In genomic region chr9:91243029-91243428, GRCh38 we compare ENCODE assay signal across 24 cellular contexts.
"Had no signal": no experiment of that assay in that cellular context is flagged by ENCODE, and none has a peak within 500 bp of the region (broad histone marks: within the 10 kb centered on the region; RNA-seq: fewer than 3 reads in every experiment).

No MANE protein-coding gene starts in this region.

- H3K27me3 ChIP-seq: foreskin keratinocyte, hepatocyte, right lobe of liver, tibial nerve had no signal

- ATAC-seq: foreskin keratinocyte; left cardiac atrium; left ventricle myocardium superior; right lobe of liver; stimulated activated effector memory CD8-positive, alpha-beta T cell treated with anti-CD3 and anti-CD28 coated beads, Interleukin-12 subunit alpha, Interleukin-12 subunit beta, amount 100 ng/mL, for 72 hours had no signal

- H3K27ac ChIP-seq: coronary artery, foreskin keratinocyte, hepatocyte, parathyroid adenoma, prostate gland, right lobe of liver, tibial nerve had no signal

- H3K4me1 ChIP-seq: foreskin keratinocyte, prostate gland, right lobe of liver had no signal

- H3K9me3 ChIP-seq: prostate gland, right lobe of liver, tibial nerve had no signal

- H3K36me3 ChIP-seq: prostate gland, right lobe of liver, tibial nerve had no signal

- H3K4me3 ChIP-seq: coronary artery, hepatocyte, lung, prostate gland, right lobe of liver, tibial nerve had no signal

- H3K4me3 Mint-ChIP-seq: endodermal cell; naive B cell; nephron; stimulated activated effector memory CD8-positive, alpha-beta T cell treated with anti-CD3 and anti-CD28 coated beads, Interleukin-12 subunit alpha, Interleukin-12 subunit beta, amount 100 ng/mL, for 72 hours; stimulated activated naive CD8-positive, alpha-beta T cell treated with anti-CD3 and anti-CD28 coated beads, Interleukin-15, Interleukin-2, amounts not matched to agents 100 ng/mL and 50 ng/mL, for 24 hours had no signal

- H3K27ac Mint-ChIP-seq: endodermal cell; naive B cell; stimulated activated effector memory CD8-positive, alpha-beta T cell treated with anti-CD3 and anti-CD28 coated beads, Interleukin-12 subunit alpha, Interleukin-12 subunit beta, amount 100 ng/mL, for 72 hours; stimulated activated naive CD8-positive, alpha-beta T cell treated with anti-CD3 and anti-CD28 coated beads, Interleukin-15, Interleukin-2, amounts not matched to agents 100 ng/mL and 50 ng/mL, for 24 hours had no signal

- H3K9me3 Mint-ChIP-seq: endodermal cell; naive B cell; nephron; stimulated activated effector memory CD8-positive, alpha-beta T cell treated with anti-CD3 and anti-CD28 coated beads, Interleukin-12 subunit alpha, Interleukin-12 subunit beta, amount 100 ng/mL, for 72 hours; stimulated activated naive CD8-positive, alpha-beta T cell treated with anti-CD3 and anti-CD28 coated beads, Interleukin-15, Interleukin-2, amounts not matched to agents 100 ng/mL and 50 ng/mL, for 24 hours had no signal

- H3K27me3 Mint-ChIP-seq: naive B cell; stimulated activated naive CD8-positive, alpha-beta T cell treated with anti-CD3 and anti-CD28 coated beads, Interleukin-15, Interleukin-2, amounts not matched to agents 100 ng/mL and 50 ng/mL, for 24 hours had no signal

- DNase-seq: effector CD4-positive, alpha-beta T cell; endodermal cell; erythroblast; foreskin keratinocyte; head of caudate nucleus; kidney; left cardiac atrium; left ventricle myocardium superior; mesenchymal stem cell; naive B cell; occipital lobe; retina; right lobe of liver; stimulated activated CD4-positive, alpha-beta T cell treated with anti-CD3 and anti-CD28 coated beads, Interleukin-4, amount 100 ng/mL, for 1 hour; stimulated activated CD8-positive, alpha-beta memory T cell treated with anti-CD3 and anti-CD28 coated beads, Interleukin-4, amount 100 ng/mL, for 48 hours had no signal
